8 cellular contexts compared by ENCODE assay signal in genomic region chr7:100890640-100891521, GRCh38. TPM values are rescaled to one million over a fixed set of nuclear protein-coding genes. Genes with fewer than 3 reads are reported as not detected.
DNase-seq lines count a peak whose midpoint lies in the region; ATAC-seq lines count a peak whose summit lies in the region.

No MANE protein-coding gene starts in this region.

- peak; percentile 36 for DNase-seq in NCI-H146 (lab: John Stamatoyannopoulos, UW)
- DNase-seq in NCI-H146 treated with DMSO at 0.1 percent for 48 hours (lab: John Stamatoyannopoulos, UW; ENCODE audit: unreplicated experiment), result no peak
- no peak for DNase-seq in activated T-cell treated with anti-CD3 and anti-CD28 coated beads, Interleukin-2, amount 50 U/mL, for 72 hours
- no peak for DNase-seq in stimulated activated naive B cell treated with anti-CD40 and anti-IgM and Interleukin-4, amounts not matched to agents 10 μg/mL and 1 μg/mL and 100 μg/mL, for 72 hours

- peak overlapping the region; percentile 87 to 89 for H3K4me3 Mint-ChIP-seq in activated T-cell treated with anti-CD3 and anti-CD28 coated beads, Interleukin-2, amount 50 U/mL, for 72 hours
- peak overlapping the region; percentile 87 to 91 for H3K4me3 Mint-ChIP-seq in stimulated activated naive B cell treated with anti-CD40 and anti-IgM and Interleukin-4, amounts not matched to agents 10 μg/mL and 1 μg/mL and 100 μg/mL, for 72 hours

- peak overlapping the region; percentile 86 for H3K27ac Mint-ChIP-seq in activated T-cell treated with anti-CD3 and anti-CD28 coated beads, Interleukin-2, amount 50 U/mL, for 72 hours
- H3K27ac Mint-ChIP-seq in stimulated activated naive B cell treated with anti-CD40 and anti-IgM and Interleukin-4, amounts not matched to agents 10 μg/mL and 1 μg/mL and 100 μg/mL, for 72 hours, result peak overlapping the region; percentile 88

- H3K9me3 Mint-ChIP-seq in activated T-cell treated with anti-CD3 and anti-CD28 coated beads, Interleukin-2, amount 50 U/mL, for 72 hours, result no peaks in the 10 kb centered on the region
- peaks cover 0 to 2% of the 10 kb centered on the region in 2 donors for H3K9me3 Mint-ChIP-seq in stimulated activated naive B cell treated with anti-CD40 and anti-IgM and Interleukin-4, amounts not matched to agents 10 μg/mL and 1 μg/mL and 100 μg/mL, for 72 hours

- peak overlapping the region; percentile 77 for H3K4me3 ChIP-seq in iPS-18c (ENCODE audit: insufficient read depth, low read depth, low read length)

- H3K27me3 Mint-ChIP-seq in activated T-cell treated with anti-CD3 and anti-CD28 coated beads, Interleukin-2, amount 50 U/mL, for 72 hours (ENCODE audit: low read depth), result peaks cover 37% of the 10 kb centered on the region
- peaks cover 35 to 49% of the 10 kb centered on the region in 2 donors for H3K27me3 Mint-ChIP-seq in stimulated activated naive B cell treated with anti-CD40 and anti-IgM and Interleukin-4, amounts not matched to agents 10 μg/mL and 1 μg/mL and 100 μg/mL, for 72 hours

- H3K9me3 ChIP-seq in iPS-18c (ENCODE audit: control insufficient read depth, insufficient read depth, low read length), result peaks cover 4% of the 10 kb centered on the region

- peaks cover 7 to 10% of the 10 kb centered on the region in 2 donors for H3K36me3 Mint-ChIP-seq in activated T-cell treated with anti-CD3 and anti-CD28 coated beads, Interleukin-2, amount 50 U/mL, for 72 hours (ENCODE audit: insufficient read depth in 2 of 2)
- H3K36me3 Mint-ChIP-seq in stimulated activated naive B cell treated with anti-CD40 and anti-IgM and Interleukin-4, amounts not matched to agents 10 μg/mL and 1 μg/mL and 100 μg/mL, for 72 hours, result peaks cover 29 to 30% of the 10 kb centered on the region in 2 donors

- ATAC-seq in activated T-cell treated with anti-CD3 and anti-CD28 coated beads, Interleukin-2, amount 50 U/mL, for 72 hours (replicated peaks in 1 of 2), result no peak
- ATAC-seq in stimulated activated naive B cell treated with anti-CD40 and anti-IgM and Interleukin-4, amounts not matched to agents 10 μg/mL and 1 μg/mL and 100 μg/mL, for 72 hours (replicated peaks), result no peak
- ATAC-seq in GM21576 (IDR thresholded peaks at IDR 0.05; ENCODE audit: unreplicated experiment) (no peak), GM18867 (IDR thresholded peaks at IDR 0.05; ENCODE audit: unreplicated experiment) (no peak), GM19035 (IDR thresholded peaks at IDR 0.05; ENCODE audit: unreplicated experiment) (no peak)

- H3K4me1 Mint-ChIP-seq in activated T-cell treated with anti-CD3 and anti-CD28 coated beads, Interleukin-2, amount 50 U/mL, for 72 hours (ENCODE audit: low read depth), result peaks cover 41% of the 10 kb centered on the region
- peaks cover 42 to 55% of the 10 kb centered on the region in 2 donors for H3K4me1 Mint-ChIP-seq in stimulated activated naive B cell treated with anti-CD40 and anti-IgM and Interleukin-4, amounts not matched to agents 10 μg/mL and 1 μg/mL and 100 μg/mL, for 72 hours

RNA-seq across cellular contexts. Expression of gene UFSP1, which starts 1.4 kb away (rescaled TPM):
- total RNA-seq in activated T-cell treated with anti-CD3 and anti-CD28 coated beads, Interleukin-2, amount 50 U/mL, for 72 hours, result under 1 TPM; 0.34 to 0.83 TPM

RNA-seq across cellular contexts. Expression of gene ACHE, which starts 4.8 kb away (rescaled TPM):
- total RNA-seq in activated T-cell treated with anti-CD3 and anti-CD28 coated beads, Interleukin-2, amount 50 U/mL, for 72 hours, result under 1 TPM; 0.16 to 0.41 TPM

RNA-seq across cellular contexts. Expression of gene SRRT, which starts 16.0 kb away (rescaled TPM):
- 100 to 1,000 TPM; 140 to 145 TPM for total RNA-seq in activated T-cell treated with anti-CD3 and anti-CD28 coated beads, Interleukin-2, amount 50 U/mL, for 72 hours

RNA-seq across cellular contexts. Expression of gene TRIP6, which starts 23.7 kb away (rescaled TPM):
- 10 to 100 TPM; 28.3 to 31.5 TPM for total RNA-seq in activated T-cell treated with anti-CD3 and anti-CD28 coated beads, Interleukin-2, amount 50 U/mL, for 72 hours

RNA-seq across cellular contexts. Expression of gene SLC12A9, which starts 38.4 kb away (rescaled TPM):
- 10 to 100 TPM; 17.6 to 20.1 TPM for total RNA-seq in activated T-cell treated with anti-CD3 and anti-CD28 coated beads, Interleukin-2, amount 50 U/mL, for 72 hours
